Comparison of ENCODE assay signal across 32 cellular contexts in the genomic region with DNA sequence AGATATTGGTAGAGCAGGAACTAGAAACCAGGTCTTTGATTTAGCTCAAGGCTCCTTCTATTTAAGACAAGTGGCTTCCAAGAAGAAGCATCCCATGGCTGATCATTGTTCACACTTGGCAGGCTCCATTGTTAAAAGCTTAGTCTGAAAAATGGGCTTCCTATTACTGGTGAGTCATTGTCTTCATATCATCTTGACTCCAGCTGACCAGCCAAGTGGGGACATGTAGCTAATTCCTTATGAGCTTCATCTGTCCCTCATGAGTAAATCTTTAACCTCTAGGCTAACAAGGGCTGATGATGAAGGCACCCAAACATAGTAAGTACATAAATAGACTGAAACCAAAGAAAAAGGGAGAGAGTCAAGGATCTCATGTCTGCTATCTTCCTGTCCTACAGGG.
"Had no signal": no experiment of that assay in that cellular context is flagged by ENCODE, and none has a peak within 500 bp of the region (broad histone marks: within the 10 kb centered on the region; RNA-seq: fewer than 3 reads in every experiment).

No MANE protein-coding gene starts in this region.

- H3K4me1 Mint-ChIP-seq: activated CD4-positive, alpha-beta memory T cell treated with anti-CD3 and anti-CD28 coated beads, Interleukin-2, amount 10 ng/mL, durations not matched to agents 7 days and 5 days; activated CD4-positive, alpha-beta T cell treated with anti-CD3 and anti-CD28 coated beads, Interleukin-2, amount 10 ng/mL, durations not matched to agents 7 days and 5 days; activated naive CD4-positive, alpha-beta T cell treated with anti-CD3 and anti-CD28 coated beads, Interleukin-2, amount 50 U/mL, for 24 hours; stimulated activated naive CD8-positive, alpha-beta T cell treated with anti-CD3 and anti-CD28 coated beads, Interleukin-15, amount 100 ng/mL, for 72 hours; T-helper 17 cell had no signal

- H3K36me3 ChIP-seq: heart right ventricle, pancreas, prostate gland, sigmoid colon, uterus had no signal

- H3K4me3 Mint-ChIP-seq: activated CD4-positive, alpha-beta memory T cell treated with anti-CD3 and anti-CD28 coated beads, Interleukin-2, amount 10 ng/mL, durations not matched to agents 7 days and 5 days; activated CD4-positive, alpha-beta T cell treated with anti-CD3 and anti-CD28 coated beads, Interleukin-2, amount 10 ng/mL, durations not matched to agents 7 days and 5 days; activated naive CD4-positive, alpha-beta T cell treated with anti-CD3 and anti-CD28 coated beads, Interleukin-2, amount 50 U/mL, for 24 hours; activated naive CD8-positive, alpha-beta T cell treated with anti-CD3 and anti-CD28 coated beads, Interleukin-2, amount 50 U/mL, for 24 hours; naive thymus-derived CD8-positive, alpha-beta T cell; neural crest cell; stimulated activated memory B cell treated with anti-CD40 and anti-IgM and Interleukin-4, amounts not matched to agents 10 μg/mL and 1 μg/mL and 100 μg/mL, for 72 hours; stimulated activated naive CD8-positive, alpha-beta T cell treated with anti-CD3 and anti-CD28 coated beads, Interleukin-15, amount 100 ng/mL, for 72 hours; T-helper 17 cell; type B pancreatic cell; WTC11 had no signal

- ATAC-seq: activated naive CD8-positive, alpha-beta T cell treated with anti-CD3 and anti-CD28 coated beads, Interleukin-2, amount 50 U/mL, for 24 hours; heart right ventricle; left cardiac atrium; left ventricle myocardium superior; naive thymus-derived CD8-positive, alpha-beta T cell; pancreas; stimulated activated memory B cell treated with anti-CD40 and anti-IgM and Interleukin-4, amounts not matched to agents 10 μg/mL and 1 μg/mL and 100 μg/mL, for 72 hours; stimulated activated naive CD8-positive, alpha-beta T cell treated with anti-CD3 and anti-CD28 coated beads, Interleukin-15, amount 100 ng/mL, for 72 hours; T-helper 17 cell; WTC11 had no signal

- H3K27ac Mint-ChIP-seq: activated CD4-positive, alpha-beta memory T cell treated with anti-CD3 and anti-CD28 coated beads, Interleukin-2, amount 10 ng/mL, durations not matched to agents 7 days and 5 days; activated CD4-positive, alpha-beta T cell treated with anti-CD3 and anti-CD28 coated beads, Interleukin-2, amount 10 ng/mL, durations not matched to agents 7 days and 5 days; activated naive CD4-positive, alpha-beta T cell treated with anti-CD3 and anti-CD28 coated beads, Interleukin-2, amount 50 U/mL, for 24 hours; activated naive CD8-positive, alpha-beta T cell treated with anti-CD3 and anti-CD28 coated beads, Interleukin-2, amount 50 U/mL, for 24 hours; activated T-helper 2 cell treated with anti-CD3 and anti-CD28 coated beads, Interferon-gamma antibody, Interleukin-2, Interleukin-4, amounts not matched to agents 10 μg/mL and 5 μg/mL and 100 μg/mL, durations not matched to agents 14 hours and 24 hours and 36 hours; naive thymus-derived CD8-positive, alpha-beta T cell; stimulated activated memory B cell treated with anti-CD40 and anti-IgM and Interleukin-4, amounts not matched to agents 10 μg/mL and 1 μg/mL and 100 μg/mL, for 72 hours; stimulated activated naive CD8-positive, alpha-beta T cell treated with anti-CD3 and anti-CD28 coated beads, Interleukin-15, amount 100 ng/mL, for 72 hours; T-helper 17 cell; type B pancreatic cell; WTC11 had no signal

- H3K36me3 Mint-ChIP-seq: activated naive CD4-positive, alpha-beta T cell treated with anti-CD3 and anti-CD28 coated beads, Interleukin-2, amount 50 U/mL, for 24 hours; stimulated activated memory B cell treated with anti-CD40 and anti-IgM and Interleukin-4, amounts not matched to agents 10 μg/mL and 1 μg/mL and 100 μg/mL, for 72 hours; type B pancreatic cell had no signal

- FAIRE-seq: colon, pancreas had no signal

- H3K4me2 ChIP-seq: smooth muscle cell had no signal

- H3K27ac ChIP-seq: heart right ventricle, pancreas, prostate gland, sigmoid colon, uterus had no signal

- H3K4me1 ChIP-seq: heart right ventricle, pancreas, prostate gland, sigmoid colon, uterus had no signal

- H3K4me3 ChIP-seq: heart right ventricle, pancreas, prostate gland, sigmoid colon, smooth muscle cell, uterus had no signal

- H3K27me3 ChIP-seq: heart right ventricle, sigmoid colon, uterus had no signal

- H3K27me3 Mint-ChIP-seq: activated CD4-positive, alpha-beta memory T cell treated with anti-CD3 and anti-CD28 coated beads, Interleukin-2, amount 10 ng/mL, durations not matched to agents 7 days and 5 days; activated CD4-positive, alpha-beta T cell treated with anti-CD3 and anti-CD28 coated beads, Interleukin-2, amount 10 ng/mL, durations not matched to agents 7 days and 5 days; activated naive CD4-positive, alpha-beta T cell treated with anti-CD3 and anti-CD28 coated beads, Interleukin-2, amount 50 U/mL, for 24 hours; activated naive CD8-positive, alpha-beta T cell treated with anti-CD3 and anti-CD28 coated beads, Interleukin-2, amount 50 U/mL, for 24 hours; naive thymus-derived CD8-positive, alpha-beta T cell; stimulated activated memory B cell treated with anti-CD40 and anti-IgM and Interleukin-4, amounts not matched to agents 10 μg/mL and 1 μg/mL and 100 μg/mL, for 72 hours; stimulated activated naive CD8-positive, alpha-beta T cell treated with anti-CD3 and anti-CD28 coated beads, Interleukin-15, amount 100 ng/mL, for 72 hours; T-helper 17 cell; type B pancreatic cell had no signal

- H3K9me3 ChIP-seq: heart right ventricle, pancreas, prostate gland, sigmoid colon, uterus had no signal

- DNase-seq: activated CD4-positive, alpha-beta memory T cell treated with anti-CD3 and anti-CD28 coated beads, Interleukin-2, amount 10 ng/mL, durations not matched to agents 7 days and 5 days; activated CD4-positive, alpha-beta T cell treated with anti-CD3 and anti-CD28 coated beads for 1 hour; activated CD4-positive, alpha-beta T cell treated with anti-CD3 and anti-CD28 coated beads, Interleukin-2, amount 10 ng/mL, durations not matched to agents 7 days and 5 days; activated naive CD8-positive, alpha-beta T cell treated with anti-CD3 and anti-CD28 coated beads, Interleukin-2, amount 50 U/mL, for 24 hours; activated T-cell treated with anti-CD3 and anti-CD28 coated beads, Interleukin-2, amount 50 U/mL, for 48 hours; amygdala; dermis blood vessel endothelial cell; effector CD8-positive, alpha-beta T cell; foreskin fibroblast; heart right ventricle; left cardiac atrium; left ventricle myocardium superior; naive thymus-derived CD8-positive, alpha-beta T cell; nucleus accumbens; pancreas; sigmoid colon; stimulated activated CD4-positive, alpha-beta T cell treated with anti-CD3 and anti-CD28 coated beads, Interleukin-1b, Interleukin-23, amount 100 ng/mL, for 48 hours; stimulated activated CD4-positive, alpha-beta T cell treated with anti-CD3 and anti-CD28 coated beads, Interleukin-4, amount 100 ng/mL, for 4 hours; stimulated activated CD8-positive, alpha-beta memory T cell treated with anti-CD3 and anti-CD28 coated beads, Interleukin-4, amount 100 ng/mL, for 48 hours; stimulated activated naive CD8-positive, alpha-beta T cell treated with anti-CD3 and anti-CD28 coated beads, Interleukin-15, amount 100 ng/mL, for 72 hours; substantia nigra; T-helper 17 cell; uterus had no signal

- H3K9me3 Mint-ChIP-seq: neural crest cell; stimulated activated memory B cell treated with anti-CD40 and anti-IgM and Interleukin-4, amounts not matched to agents 10 μg/mL and 1 μg/mL and 100 μg/mL, for 72 hours; type B pancreatic cell had no signal
